In the genomic region with DNA sequence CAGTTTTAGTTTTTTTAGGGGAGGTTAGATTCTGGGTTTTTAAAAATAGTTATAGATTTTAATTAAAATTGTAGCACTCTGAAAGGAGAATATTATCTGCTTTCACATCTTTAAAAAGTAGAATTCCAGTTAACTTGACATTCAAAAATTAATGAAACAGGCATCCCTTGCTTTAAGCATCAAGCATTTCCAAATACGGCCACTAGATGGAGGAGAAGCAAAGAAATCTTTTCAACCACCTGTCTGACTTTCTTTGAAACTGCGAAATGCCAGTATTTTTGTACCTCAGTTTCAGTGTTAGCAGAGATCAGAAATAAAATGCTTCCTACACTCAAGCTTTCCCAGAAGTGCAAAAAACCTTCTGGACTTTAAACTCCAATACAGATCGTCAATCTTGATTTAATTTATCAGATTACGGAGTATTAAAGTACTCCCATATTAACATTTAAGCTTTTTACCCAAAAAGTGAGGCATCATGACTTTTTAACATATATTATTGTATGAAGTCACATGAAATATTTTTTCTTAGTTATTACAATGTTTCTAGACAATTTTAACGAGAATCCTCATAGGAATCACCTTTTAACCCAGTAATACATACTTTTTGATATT, we compare ENCODE assay signal across 8 cellular contexts.
A peak's percentile ranks its signal among the peaks of the same experiment; 100 is the strongest.
DNase-seq lines count a peak whose midpoint lies in the region; ATAC-seq, FAIRE-seq and TF ChIP-seq lines count a peak whose summit lies in the region.

No MANE protein-coding gene starts in this region.

- H3K27me3 ChIP-seq in gastroesophageal sphincter (no peaks in the 10 kb centered on the region), gastrocnemius medialis (no peaks in the 10 kb centered on the region)

- no peak for TF ChIP-seq POLR2A in gastroesophageal sphincter (IDR thresholded peaks at IDR 0.05)
- TF ChIP-seq POLR2A in gastrocnemius medialis (IDR thresholded peaks at IDR 0.05) = no peak

- in situ Hi-C loops in gastrocnemius medialis (cut with MboI; ENCODE audit: low sequenced_read_pairs in 4 of 4) = loop anchor here in 3 of 4 donors (5.0 to 10.0 kb wide), 3 partner anchors 247 to 357 kb away; partner anchors contain the start of gene CLDN1 (in 3 of the 3)

- 22 to 31% methylated on average over 5 of the region's 5 CpGs for WGBS in gastroesophageal sphincter (ENCODE audit: low coverage in 1 of 2), 2 donors

- TF ChIP-seq EP300 in gastroesophageal sphincter (IDR thresholded peaks at IDR 0.05) = no peak

- H3K9me3 ChIP-seq in gastroesophageal sphincter (no peaks in the 10 kb centered on the region), gastrocnemius medialis (no peaks in the 10 kb centered on the region)

- H3K36me3 ChIP-seq in gastroesophageal sphincter = peaks cover 0 to 19% of the 10 kb centered on the region in 2 donors
- no peaks in the 10 kb centered on the region for H3K36me3 ChIP-seq in gastrocnemius medialis

- peak; percentile 80 for TF ChIP-seq CTCF in AG09319 (IDR thresholded peaks at IDR 0.05; ENCODE audit: low read depth, low read length)
- peak; percentile 76 for TF ChIP-seq CTCF in GM12872 (IDR thresholded peaks at IDR 0.05; ENCODE audit: insufficient read depth, low read depth, low read length)
- peak; percentile 87 to 89 (median 87) for TF ChIP-seq CTCF in gastroesophageal sphincter (IDR thresholded peaks at IDR 0.05)
- TF ChIP-seq CTCF in gastrocnemius medialis (IDR thresholded peaks at IDR 0.05 in 4 of 5, conservative IDR thresholded peaks at IDR 0.05 in 1 of 5) = peak; percentile 57 to 86 (median 64)

- peaks cover 0 to 4% (median 0%) of the 10 kb centered on the region in 3 donors for H3K4me1 ChIP-seq in gastroesophageal sphincter
- H3K4me1 ChIP-seq in gastrocnemius medialis = no peaks in the 10 kb centered on the region

- H3K4me3 ChIP-seq in gastroesophageal sphincter (no peak overlapping the region), gastrocnemius medialis (no peak overlapping the region)

- intact Hi-C loops in gastrocnemius medialis (cut with DNase I; ENCODE audit: low total_unique reads) = loop anchor here (1.0 to 10.0 kb wide), 2 partner anchors 157 to 234 kb away; partner anchors contain the start of gene P3H2

- H3K27ac ChIP-seq in gastroesophageal sphincter = no peak overlapping the region
- no peak overlapping the region for H3K27ac ChIP-seq in gastrocnemius medialis

- ATAC-seq in HG02588 (IDR thresholded peaks at IDR 0.05; ENCODE audit: unreplicated experiment) (peak; percentile 78), gastroesophageal sphincter (no peak), gastrocnemius medialis (peak in 1 of 2 donors; percentile 41)

- DNase-seq in AG09319 (ENCODE audit: extremely low read depth, low read depth) (no peak), NCI-H1092 treated with DMSO at 0.1 percent for 48 hours (lab: John Stamatoyannopoulos, UW) (peak; percentile 34), gastrocnemius medialis (no peak), ecto neural progenitor cell (ENCODE audit: low spot score) (no peak)

- FAIRE-seq in TTC549 (lab: Jason Lieb, UNC) = peak; percentile 42
